In the genomic region with DNA sequence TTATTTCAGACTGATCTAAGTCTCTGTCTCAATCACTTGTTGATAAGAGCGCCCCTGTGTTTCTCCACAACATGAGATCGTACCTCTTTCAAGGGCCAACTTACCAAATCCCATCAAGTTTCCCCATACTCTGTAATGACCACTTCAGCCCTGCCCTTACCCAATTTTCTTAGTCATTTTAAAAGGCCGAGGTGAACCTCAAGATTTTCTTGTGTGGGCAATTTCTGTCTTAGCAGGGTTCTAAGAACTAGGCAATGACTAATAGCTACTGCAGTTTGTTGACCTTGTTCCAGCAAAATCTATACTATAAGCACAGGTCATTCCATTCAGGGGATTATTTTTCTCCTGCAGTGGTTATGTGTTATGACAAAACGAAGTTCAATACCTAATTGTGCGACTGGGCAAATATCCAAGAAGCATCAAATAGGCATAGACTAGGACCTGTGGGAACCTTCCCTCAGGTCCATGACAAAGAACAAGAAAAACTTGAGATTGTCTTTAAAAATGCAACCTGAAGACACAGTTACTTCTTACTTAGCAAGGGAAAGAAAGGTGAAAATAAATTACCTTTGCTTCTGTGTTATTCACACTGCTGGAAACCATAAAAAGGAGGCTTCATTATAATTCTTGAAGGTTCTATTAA, we compare ENCODE assay signal across 1 cellular context.
TF ChIP-seq lines count a peak whose summit lies in the region.

No MANE protein-coding gene starts in this region.

TF ChIP-seq in IMR-90, 13 proteins besides CTCF, POLR2A, EP300 and RAD21:
- TF ChIP-seq CEBPB (IDR thresholded peaks at IDR 0.05; ENCODE audit: low read depth, low read length), result peak; percentile 88
- TF ChIP-seq FOS (IDR thresholded peaks at IDR 0.05; ENCODE audit: low read depth, low read length), result peak; percentile 25; the same call in 1 of the 2 replicates
- TF ChIP-seq CHD1 (IDR thresholded peaks at IDR 0.05; ENCODE audit: low read depth, low read length), result no peak
